8 cellular contexts compared by ENCODE assay signal in genomic region chr1:54200519-54200997, GRCh38. TPM values are rescaled to one million over a fixed set of nuclear protein-coding genes. Genes with fewer than 3 reads are reported as not detected.
DNase-seq lines count a peak whose midpoint lies in the region; ATAC-seq and TF ChIP-seq lines count a peak whose summit lies in the region.

No MANE protein-coding gene starts in this region.

- peaks cover 6% of the 10 kb centered on the region; the same call in 1 of the 2 replicates for H4K20me1 ChIP-seq in DND-41 (ENCODE audit: insufficient read depth, low read length)

- H3K27me3 ChIP-seq in DND-41 (ENCODE audit: insufficient read depth, low read length, poor library complexity) (no peaks in the 10 kb centered on the region), right cardiac atrium (ENCODE audit: control insufficient read depth, insufficient read depth) (no peaks in the 10 kb centered on the region), spleen (replicated peaks in 1 of 7) (no peaks in the 10 kb centered on the region)

- no peak for DNase-seq in DND-41
- DNase-seq in activated B cell treated with CpG ODN at 0.5 μM for 24 hours, result no peak
- DNase-seq in right cardiac atrium, result no peak
- no peak for DNase-seq in spleen
- no peak for DNase-seq in NCI-H1048 (lab: John Stamatoyannopoulos, UW)
- no peak for DNase-seq in SW480 (ENCODE audit: low spot score)

- H2AFZ ChIP-seq in DND-41 (ENCODE audit: low read depth, low read length), result peak overlapping the region; percentile 87

- H3K4me3 Mint-ChIP-seq in activated B cell treated with CpG ODN at 0.5 μM for 24 hours, result peak overlapping the region; percentile 92

- H3K4me1 ChIP-seq in DND-41 (ENCODE audit: insufficient read depth, low read length) (peaks cover 39% of the 10 kb centered on the region), right cardiac atrium (ENCODE audit: control insufficient read depth, insufficient read depth, low read length) (peaks cover 2% of the 10 kb centered on the region), spleen (peaks cover 11 to 53% (median 36%) of the 10 kb centered on the region in 6 donors)

- H3K27me3 Mint-ChIP-seq in activated B cell treated with CpG ODN at 0.5 μM for 24 hours, result no peaks in the 10 kb centered on the region

- H3K9me3 ChIP-seq in DND-41 (ENCODE audit: insufficient read depth, low read length, severe bottlenecking) (no peaks in the 10 kb centered on the region), right cardiac atrium (ENCODE audit: control insufficient read depth, low read length) (no peaks in the 10 kb centered on the region), spleen (no peaks in the 10 kb centered on the region)

- H3K27ac ChIP-seq in DND-41 (ENCODE audit: low read length), result peak overlapping the region; percentile 78
- H3K27ac ChIP-seq in right cardiac atrium (ENCODE audit: low read length), result no peak overlapping the region
- peak overlapping the region; percentile 30 to 87 (median 80) for H3K27ac ChIP-seq in spleen

- H3K4me1 Mint-ChIP-seq in activated B cell treated with CpG ODN at 0.5 μM for 24 hours, result peaks cover 32% of the 10 kb centered on the region

- no peak for TF ChIP-seq POLR2A in spleen (IDR thresholded peaks at IDR 0.05)

- H3K9ac ChIP-seq in DND-41 (ENCODE audit: low read depth, low read length), result peak overlapping the region; percentile 80

- POLR2A ChIA-PET in activated B cell treated with CpG ODN at 0.5 μM for 24 hours (lab: Charles Lee), result interaction anchor here (0.6 to 2.0 kb wide), 9 partner anchors 11 to 362 kb away, joined by 3 to 26 read pairs (median 5); partner anchors contain the start of genes IFT25, NDC1, SSBP3 and TCEANC2

- CTCF ChIA-PET in activated B cell treated with CpG ODN at 0.5 μM for 24 hours (lab: Charles Lee), result no interaction called here

- H3K27ac Mint-ChIP-seq in activated B cell treated with CpG ODN at 0.5 μM for 24 hours, result peak overlapping the region; percentile 81

- peaks cover 56% of the 10 kb centered on the region for H3K79me2 ChIP-seq in DND-41 (ENCODE audit: insufficient read depth, low read length)

- peaks cover 31% of the 10 kb centered on the region for H3K36me3 Mint-ChIP-seq in activated B cell treated with CpG ODN at 0.5 μM for 24 hours (ENCODE audit: low read depth)

- ATAC-seq in DND-41 (ENCODE audit: insufficient read depth, low read depth), result peak; percentile 36
- ATAC-seq in HG02610 (IDR thresholded peaks at IDR 0.05; ENCODE audit: unreplicated experiment), result peak; percentile 9
- ATAC-seq in activated B cell treated with CpG ODN at 0.5 μM for 24 hours (ENCODE audit: low read depth), result peak; percentile 5
- ATAC-seq in right cardiac atrium, result peak in 1 of 2 donors; percentile 27
- no peak for ATAC-seq in HG02981 (IDR thresholded peaks at IDR 0.05; ENCODE audit: unreplicated experiment)

- H3K36me3 ChIP-seq in DND-41 (ENCODE audit: insufficient read depth, low read length) (peaks cover 48% of the 10 kb centered on the region), spleen (peaks cover 0 to 39% (median 14%) of the 10 kb centered on the region in 6 donors)

- TF ChIP-seq CTCF in DND-41 (IDR thresholded peaks at IDR 0.05; ENCODE audit: borderline replicate concordance, extremely low read depth, low read length, poor library complexity, severe bottlenecking) (no peak), activated B cell treated with CpG ODN at 0.5 μM for 24 hours (IDR thresholded peaks at IDR 0.05) (no peak), spleen (IDR thresholded peaks at IDR 0.05 in 8 of 11, conservative IDR thresholded peaks at IDR 0.05 in 3 of 11) (no peak)

- H3K4me3 ChIP-seq in DND-41 (ENCODE audit: low read depth in 1 of 2, low read length in 2 of 2), result peak overlapping the region; percentile 67 to 90
- peak overlapping the region; percentile 51 for H3K4me3 ChIP-seq in right cardiac atrium (ENCODE audit: low read length)
- peak overlapping the region; percentile 69 to 95 (median 91) for H3K4me3 ChIP-seq in spleen

- WGBS in right cardiac atrium, result 2% methylated on average over 15 of the region's 15 CpGs
- WGBS in spleen, 5 donors, result 1 to 3% (median 1%) methylated on average over 14 to 15 of the region's 15 CpGs

- peak overlapping the region; percentile 96 for H3K4me2 ChIP-seq in DND-41 (ENCODE audit: insufficient read depth, low read length)

- no peaks in the 10 kb centered on the region for H3K9me3 Mint-ChIP-seq in activated B cell treated with CpG ODN at 0.5 μM for 24 hours

- intact Hi-C loops in activated B cell treated with CpG ODN at 0.5 μM for 24 hours (cut with micrococcal nuclease) (loop anchor here (1.0 to 5.0 kb wide), 7 partner anchors 147 to 873 kb away; partner anchors contain the start of genes LRP8, NDC1, PARS2 and TCEANC2), right cardiac atrium (cut with DNase I) (loop anchor here in 2 of 4 donors (10.0 kb wide), 1 partner anchor 204 kb away; the partner anchor contains the start of gene SSBP3 (in 2 of the 2)), spleen (cut with DNase I; ENCODE audit: low total_unique reads) (no loop called here)

RNA-seq across cellular contexts. Expression of gene MRPL37, which starts 0.6 kb away (rescaled TPM):
- 62.5 and 64.1 TPM in 2 replicates for total RNA-seq in activated B cell treated with CpG ODN at 0.5 μM for 24 hours
- total RNA-seq in right cardiac atrium, result 10 to 100 TPM; 53.1 to 57.1 (median 55.7) TPM
- 53.9 TPM for polyA plus RNA-seq in right cardiac atrium
- 10 to 100 TPM; 38.3 to 55.9 (median 50.1) TPM for total RNA-seq in spleen
- 10 to 100 TPM; 20.4 to 42.5 (median 38.4) TPM for polyA plus RNA-seq in spleen

RNA-seq across cellular contexts. Expression of gene CYB5RL, which starts 0.7 kb away (rescaled TPM):
- total RNA-seq in activated B cell treated with CpG ODN at 0.5 μM for 24 hours (8.4 and 8.7 TPM in 2 replicates), right cardiac atrium (1 to 10 TPM; 3.0 to 6.4 (median 5.5) TPM), spleen (10 to 100 TPM in 4 of 7 donors, 1 to 10 TPM in 3; 6.6 to 15.1 (median 11.0) TPM)
- polyA plus RNA-seq in right cardiac atrium (3.2 TPM), spleen (1 to 10 TPM; 1.3 to 3.5 (median 1.5) TPM)

RNA-seq across cellular contexts. Expression of gene CDCP2, which starts 47.8 kb away (rescaled TPM):
- not detected in 2 replicates for total RNA-seq in activated B cell treated with CpG ODN at 0.5 μM for 24 hours
- not detected for total RNA-seq in right cardiac atrium
- polyA plus RNA-seq in right cardiac atrium, result not detected
- 1 to 10 TPM in 2 of 7 donors, under 1 TPM in 5; 0.23 to 1.6 (median 0.85) TPM for total RNA-seq in spleen
- not detected for polyA plus RNA-seq in spleen
